Comparison of ENCODE assay signal across 8 cellular contexts in the genomic region with DNA sequence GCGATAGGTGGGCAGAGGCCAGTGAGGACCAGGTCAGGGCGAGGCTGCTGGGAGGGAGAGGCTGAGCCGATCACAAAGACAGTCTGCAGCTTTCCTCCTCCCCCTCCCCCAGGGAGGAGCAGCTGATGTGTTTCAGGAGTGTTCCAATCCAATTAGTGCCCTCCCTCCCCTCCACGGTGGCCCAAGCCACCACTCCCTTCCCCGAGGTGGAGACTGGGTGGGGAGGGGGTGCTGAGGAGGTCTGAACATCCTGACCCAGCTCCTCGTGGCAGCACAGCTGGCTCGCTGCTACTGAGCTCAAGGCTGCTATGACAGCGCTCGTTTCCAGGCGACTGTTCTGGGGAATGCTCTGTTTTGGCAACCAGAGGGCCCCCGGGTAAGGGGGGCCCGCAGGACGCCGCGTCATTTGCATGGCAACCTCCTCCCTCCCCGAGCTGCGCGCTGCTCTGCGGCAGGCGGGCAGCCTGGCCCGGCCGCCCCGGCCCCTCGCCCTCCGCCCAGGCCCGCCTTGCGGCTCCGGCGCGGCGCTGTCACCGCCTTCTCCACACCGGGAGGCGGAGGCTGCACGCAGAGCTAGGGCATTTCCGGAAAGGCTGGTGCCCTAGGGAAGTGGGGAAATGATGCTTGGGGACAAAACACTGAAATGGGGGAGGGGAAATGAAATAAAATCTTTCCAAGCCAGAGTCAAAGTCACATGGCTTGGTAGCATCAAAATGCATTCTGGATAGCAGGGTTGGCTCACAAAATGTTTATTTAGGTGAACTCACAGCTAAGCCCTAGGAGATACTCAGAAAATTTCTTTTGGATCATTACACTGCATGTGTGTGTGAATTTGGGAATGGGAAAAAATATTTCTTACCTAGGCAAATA.
DNase-seq lines count a peak whose midpoint lies in the region; ATAC-seq and TF ChIP-seq lines count a peak whose summit lies in the region.

No MANE protein-coding gene starts in this region.

- ATAC-seq in GM18907 (IDR thresholded peaks at IDR 0.05; ENCODE audit: unreplicated experiment) = peak; percentile 79
- peak; percentile 85 for ATAC-seq in HG03175 (IDR thresholded peaks at IDR 0.05; ENCODE audit: unreplicated experiment)
- ATAC-seq in activated CD4-positive, alpha-beta T cell treated with anti-CD3 and anti-CD28 coated beads for 36 hours = peak; percentile 89

- in situ Hi-C loops in ACHN (cut with HindIII; ENCODE audit: low pct_ligation_motif_present, low pct_unique_long_range_greater_than_20kb, low sequenced_read_pairs) = no loop called here

- peak overlapping the region; percentile 60 for H3K4me3 Mint-ChIP-seq in activated CD4-positive, alpha-beta T cell treated with anti-CD3 and anti-CD28 coated beads for 36 hours
- peak overlapping the region; percentile 64 for H3K4me3 Mint-ChIP-seq in chondrocyte (ENCODE audit: unreplicated experiment)

- H3K9me3 Mint-ChIP-seq in activated CD4-positive, alpha-beta T cell treated with anti-CD3 and anti-CD28 coated beads for 36 hours (ENCODE audit: low read depth) = no peaks in the 10 kb centered on the region
- no peaks in the 10 kb centered on the region for H3K9me3 Mint-ChIP-seq in chondrocyte (ENCODE audit: low read depth)

- H3K36me3 Mint-ChIP-seq in activated CD4-positive, alpha-beta T cell treated with anti-CD3 and anti-CD28 coated beads for 36 hours (ENCODE audit: low read depth) = no peaks in the 10 kb centered on the region
- no peaks in the 10 kb centered on the region for H3K36me3 Mint-ChIP-seq in chondrocyte (ENCODE audit: low read depth)

- no peaks in the 10 kb centered on the region for H3K27me3 Mint-ChIP-seq in activated CD4-positive, alpha-beta T cell treated with anti-CD3 and anti-CD28 coated beads for 36 hours
- no peaks in the 10 kb centered on the region for H3K27me3 Mint-ChIP-seq in chondrocyte (ENCODE audit: low read depth)

- H3K4me1 Mint-ChIP-seq in activated CD4-positive, alpha-beta T cell treated with anti-CD3 and anti-CD28 coated beads for 36 hours = peaks cover 28% of the 10 kb centered on the region
- peaks cover 23% of the 10 kb centered on the region for H3K4me1 Mint-ChIP-seq in chondrocyte (ENCODE audit: low read depth)

- peak overlapping the region; percentile 86 for H3K27ac Mint-ChIP-seq in activated CD4-positive, alpha-beta T cell treated with anti-CD3 and anti-CD28 coated beads for 36 hours
- H3K27ac Mint-ChIP-seq in chondrocyte (ENCODE audit: unreplicated experiment) = peak overlapping the region; percentile 98

- CTCF ChIA-PET in activated CD4-positive, alpha-beta T cell treated with anti-CD3 and anti-CD28 coated beads for 36 hours (lab: Charles Lee) = interaction anchor here (0.7 to 2.2 kb wide), 11 partner anchors 12 to 1392 kb away, joined by 3 to 14 read pairs (median 5); no protein-coding TSS in a partner anchor

- DNase-seq in ACHN (peak; percentile 84), NCI-H345 treated with DMSO at 0.1 percent for 48 hours (lab: John Stamatoyannopoulos, UW; ENCODE audit: unreplicated experiment) (peak; percentile 83), chondrocyte (ENCODE audit: low spot score) (peak; percentile 94), kidney glomerular epithelial cell (lab: John Stamatoyannopoulos, UW) (peak; percentile 82)
- peak; percentile 86 for DNase-seq in activated CD4-positive, alpha-beta T cell treated with anti-CD3 and anti-CD28 coated beads for 36 hours
- peak; percentile 76 for DNase-seq in stimulated activated CD4-positive, alpha-beta T cell treated with anti-CD3 and anti-CD28 coated beads, Interleukin-15, amount 100 ng/mL, for 24 hours

- intact Hi-C loops in activated CD4-positive, alpha-beta T cell treated with anti-CD3 and anti-CD28 coated beads for 36 hours (cut with DNase I, micrococcal nuclease) = loop anchor here (1.0 to 5.0 kb wide), 5 partner anchors 34 to 70 kb away; no protein-coding TSS in a partner anchor

- POLR2A ChIA-PET in activated CD4-positive, alpha-beta T cell treated with anti-CD3 and anti-CD28 coated beads for 36 hours (lab: Charles Lee) = interaction anchor here (0.5 to 1.3 kb wide), 4 partner anchors 8 to 505 kb away, joined by 3 to 6 read pairs (median 4); no protein-coding TSS in a partner anchor

- TF ChIP-seq CTCF in chondrocyte (IDR thresholded peaks at IDR 0.05) = peak; percentile 40

Comparison
In these comparisons a context has a peak if more than half of its experiments do, and no peak if none do; other contexts are left out.
1. Peak in every context shown above with its lines: DNase-seq and ATAC-seq.